ENCODE assay signal across 17 cellular contexts in genomic region chr17:57675427-57675826, GRCh38.
DNase-seq lines count a peak whose midpoint lies in the region; ATAC-seq and TF ChIP-seq lines count a peak whose summit lies in the region.
"Had no signal": no experiment of that assay in that cellular context is flagged by ENCODE, and none has a peak within 500 bp of the region (broad histone marks: within the 10 kb centered on the region; RNA-seq: fewer than 3 reads in every experiment).

No MANE protein-coding gene starts in this region.

- H3K4me3 Mint-ChIP-seq in activated CD8-positive, alpha-beta memory T cell treated with anti-CD3 and anti-CD28 coated beads, Interleukin-2, amount 10 ng/mL, durations not matched to agents 7 days and 5 days, result no peak overlapping the region
- H3K4me3 Mint-ChIP-seq: CD8-positive, alpha-beta T cell; HFFc6 had no signal

- H3K36me3 Mint-ChIP-seq in activated CD8-positive, alpha-beta memory T cell treated with anti-CD3 and anti-CD28 coated beads, Interleukin-2, amount 10 ng/mL, durations not matched to agents 7 days and 5 days, result peaks cover 3% of the 10 kb centered on the region

- no peak for ATAC-seq in activated CD8-positive, alpha-beta memory T cell treated with anti-CD3 and anti-CD28 coated beads, Interleukin-2, amount 10 ng/mL, durations not matched to agents 7 days and 5 days
- ATAC-seq in GM21825 (IDR thresholded peaks at IDR 0.05; ENCODE audit: unreplicated experiment) (no peak), GM21447 (IDR thresholded peaks at IDR 0.05; ENCODE audit: unreplicated experiment) (no peak)
- ATAC-seq: CD8-positive, alpha-beta T cell; K562 had no signal

- intact Hi-C loops in spleen (cut with DNase I; ENCODE audit: low total_unique reads), result no loop called here

- H3K27ac ChIP-seq in WERI-Rb-1, result peak overlapping the region; percentile 13; the same call in 1 of the 2 replicates
- H3K27ac ChIP-seq in layer of hippocampus (ENCODE audit: low read depth, low read length), result peak overlapping the region; percentile 31
- no peak overlapping the region for H3K27ac ChIP-seq in spleen

- H3K27ac Mint-ChIP-seq in activated CD8-positive, alpha-beta memory T cell treated with anti-CD3 and anti-CD28 coated beads, Interleukin-2, amount 10 ng/mL, durations not matched to agents 7 days and 5 days, result no peak overlapping the region
- H3K27ac Mint-ChIP-seq: CD8-positive, alpha-beta T cell; HFFc6 had no signal

- DNase-seq in activated CD8-positive, alpha-beta memory T cell treated with anti-CD3 and anti-CD28 coated beads for 24 hours, result peak; percentile 44
- no peak for DNase-seq in activated CD8-positive, alpha-beta memory T cell treated with anti-CD3 and anti-CD28 coated beads, Interleukin-2, amount 10 ng/mL, durations not matched to agents 7 days and 5 days
- DNase-seq in WERI-Rb-1 (peak; percentile 35), spleen (peak; percentile 38), NCI-H2107 treated with DMSO at 0.1 percent for 48 hours (lab: John Stamatoyannopoulos, UW; ENCODE audit: unreplicated experiment) (no peak)
- DNase-seq: DMS79; HFFc6; NCI-H187 treated with DMSO at 0.1 percent for 48 hours; NCI-H2171; NCI-H446 treated with DMSO at 0.1 percent for 48 hours; NK-92 treated with Interleukin-12 subunit alpha and Interleukin-12 subunit beta, amount 100 ng/mL, for 24 hours; RPMI8226 had no signal

- peaks cover 4 to 19% (median 12%) of the 10 kb centered on the region in 6 donors for H3K4me1 ChIP-seq in spleen

- TF ChIP-seq CTCF in WERI-Rb-1 (IDR thresholded peaks at IDR 0.05; ENCODE audit: low read depth, low read length), result no peak
- no peak for TF ChIP-seq CTCF in spleen (IDR thresholded peaks at IDR 0.05 in 8 of 11, conservative IDR thresholded peaks at IDR 0.05 in 3 of 11)

- H3K9me3 Mint-ChIP-seq in activated CD8-positive, alpha-beta memory T cell treated with anti-CD3 and anti-CD28 coated beads, Interleukin-2, amount 10 ng/mL, durations not matched to agents 7 days and 5 days (ENCODE audit: low read depth), result no peaks in the 10 kb centered on the region
- H3K9me3 Mint-ChIP-seq: CD8-positive, alpha-beta T cell; HFFc6 had no signal

- H3K4me1 Mint-ChIP-seq in activated CD8-positive, alpha-beta memory T cell treated with anti-CD3 and anti-CD28 coated beads, Interleukin-2, amount 10 ng/mL, durations not matched to agents 7 days and 5 days, result peaks cover 32% of the 10 kb centered on the region

- CTCF ChIA-PET in activated CD8-positive, alpha-beta memory T cell treated with anti-CD3 and anti-CD28 coated beads, Interleukin-2, amount 10 ng/mL, durations not matched to agents 7 days and 5 days (lab: Charles Lee), result interaction anchor here (1.1 to 3.0 kb wide), 2 partner anchors 78 to 432 kb away, joined by 4 to 13 read pairs; no protein-coding TSS in a partner anchor

- WGBS in spleen, 5 donors, result 94 to 98% (median 96%) methylated on average over 7 of the region's 7 CpGs

- no peak for TF ChIP-seq POLR2A in spleen (IDR thresholded peaks at IDR 0.05)

- H3K36me3 ChIP-seq in WERI-Rb-1 (peaks cover 31% of the 10 kb centered on the region), spleen (peaks cover 0 to 31% (median 12%) of the 10 kb centered on the region in 6 donors)

- H3K4me3 ChIP-seq in WERI-Rb-1 (ENCODE audit: low read depth, low read length) (no peak overlapping the region), spleen (no peak overlapping the region)
- H3K4me3 ChIP-seq: K562 had no signal

- H3K27me3 Mint-ChIP-seq in activated CD8-positive, alpha-beta memory T cell treated with anti-CD3 and anti-CD28 coated beads, Interleukin-2, amount 10 ng/mL, durations not matched to agents 7 days and 5 days, result no peaks in the 10 kb centered on the region

- H3K9me3 ChIP-seq in WERI-Rb-1 (ENCODE audit: severe bottlenecking) (no peaks in the 10 kb centered on the region), spleen (no peaks in the 10 kb centered on the region)

- no peaks in the 10 kb centered on the region for H3K27me3 ChIP-seq in WERI-Rb-1 (ENCODE audit: insufficient read depth, low read depth, severe bottlenecking)
- no peaks in the 10 kb centered on the region for H3K27me3 ChIP-seq in layer of hippocampus (ENCODE audit: control insufficient read depth, insufficient read depth, low read length)
- no peaks in the 10 kb centered on the region for H3K27me3 ChIP-seq in spleen (replicated peaks in 1 of 7)

Comparison
In these comparisons a context has a peak if more than half of its experiments do, and no peak if none do; other contexts are left out.
1. DNase-seq: peak in activated CD8-positive, alpha-beta memory T cell treated with anti-CD3 and anti-CD28 coated beads for 24 hours (single experiment), WERI-Rb-1 (single experiment) and spleen (single experiment); none in activated CD8-positive, alpha-beta memory T cell treated with anti-CD3 and anti-CD28 coated beads, Interleukin-2, amount 10 ng/mL, durations not matched to agents 7 days and 5 days (single experiment) and NCI-H2107 treated with DMSO at 0.1 percent for 48 hours (single experiment).
2. H3K27ac ChIP-seq: peak in WERI-Rb-1 (single experiment) and layer of hippocampus (single experiment); none in spleen (0 of 8).